In genomic region chr2:3956344-3956743, GRCh38 we compare ENCODE assay signal across 15 cellular contexts.
DNase-seq lines count a peak whose midpoint lies in the region; ATAC-seq and TF ChIP-seq lines count a peak whose summit lies in the region.
"Had no signal": no experiment of that assay in that cellular context is flagged by ENCODE, and none has a peak within 500 bp of the region (broad histone marks: within the 10 kb centered on the region; RNA-seq: fewer than 3 reads in every experiment).

No MANE protein-coding gene starts in this region.

- 9% methylated on average over 4 of the region's 4 CpGs for WGBS in SK-N-SH (ENCODE audit: low lambda C conversion rate)

- no peak overlapping the region for H3K4me3 Mint-ChIP-seq in neural progenitor cell
- H3K4me3 Mint-ChIP-seq: CD4-positive, CD25-positive, alpha-beta regulatory T cell had no signal

- TF ChIP-seq EP300 in SK-N-SH (IDR thresholded peaks at IDR 0.05; ENCODE audit: borderline replicate concordance in 1 of 2, low read depth in 1 of 2, low read length in 1 of 2): no peak

- peaks cover 11% of the 10 kb centered on the region for H3K27me3 Mint-ChIP-seq in neural progenitor cell (ENCODE audit: insufficient read depth, low read depth)
- H3K27me3 Mint-ChIP-seq: CD4-positive, CD25-positive, alpha-beta regulatory T cell had no signal

- H3K36me3 ChIP-seq in SK-N-SH (replicated peaks in 1 of 2; ENCODE audit: control insufficient read depth in 1 of 2, insufficient read depth in 2 of 2, low read length in 1 of 2) (no peaks in the 10 kb centered on the region), SK-N-MC (ENCODE audit: insufficient read depth, low read length) (no peaks in the 10 kb centered on the region), neural progenitor cell (no peaks in the 10 kb centered on the region)
- H3K36me3 ChIP-seq: HAP-1 had no signal

- peaks cover 1% of the 10 kb centered on the region for H3K36me3 Mint-ChIP-seq in neural progenitor cell
- H3K36me3 Mint-ChIP-seq: CD4-positive, CD25-positive, alpha-beta regulatory T cell had no signal

- TF ChIP-seq CTCF in SK-N-SH (IDR thresholded peaks at IDR 0.05) (no peak), neural progenitor cell (IDR thresholded peaks at IDR 0.05) (no peak)

- CTCF ChIA-PET in SK-N-SH (lab: Yijun Ruan, JAX): interaction anchor here (0.6 to 2.6 kb wide), 4 partner anchors 9 to 807 kb away, joined by 3 to 7 read pairs (median 4); no protein-coding TSS in a partner anchor

- H3K79me2 ChIP-seq in SK-N-SH (ENCODE audit: insufficient read depth): no peaks in the 10 kb centered on the region
- no peaks in the 10 kb centered on the region for H3K79me2 ChIP-seq in neural progenitor cell (ENCODE audit: low read depth)

- peaks cover 0 to 3% of the 10 kb centered on the region in 2 experiments; a peak in 1 of 4 replicates for H3K4me1 ChIP-seq in SK-N-SH (ENCODE audit: control insufficient read depth in 1 of 2, insufficient read depth in 2 of 2, low read depth in 1 of 2, low read length in 1 of 2)
- peaks cover 12% of the 10 kb centered on the region for H3K4me1 ChIP-seq in neural progenitor cell
- H3K4me1 ChIP-seq: BLaER1 treated with 17β-estradiol and CSF1 and Interleukin-3, amounts not matched to agents 10 nM and 100 nM; HAP-1 had no signal

- H3K9me3 ChIP-seq in SK-N-SH: no peaks in the 10 kb centered on the region
- H3K9me3 ChIP-seq in SK-N-MC (ENCODE audit: low read depth, low read length): no peaks in the 10 kb centered on the region
- H3K9me3 ChIP-seq in neural progenitor cell (ENCODE audit: low read depth): no peaks in the 10 kb centered on the region
- H3K9me3 ChIP-seq: HAP-1 had no signal

- H3K9ac ChIP-seq in SK-N-SH (no peak overlapping the region), SK-N-MC (ENCODE audit: insufficient read length) (no peak overlapping the region), neural progenitor cell (no peak overlapping the region)
- H3K9ac ChIP-seq: BLaER1 treated with 17β-estradiol and CSF1 and Interleukin-3, amounts not matched to agents 10 nM and 100 nM had no signal

- no peaks in the 10 kb centered on the region for H3K9me2 ChIP-seq in SK-N-SH

- H2AFZ ChIP-seq in SK-N-SH (ENCODE audit: low read depth) (no peak overlapping the region), neural progenitor cell (replicated peaks) (peak overlapping the region; percentile 9)

- no peak overlapping the region for H3K27ac ChIP-seq in SK-N-SH (ENCODE audit: low read depth in 2 of 2, low read length in 1 of 2)
- H3K27ac ChIP-seq in SK-N-MC: peak overlapping the region; percentile 42; the same call in 1 of the 2 replicates
- H3K27ac ChIP-seq in neural progenitor cell: no peak overlapping the region
- H3K27ac ChIP-seq: BLaER1 treated with 17β-estradiol and CSF1 and Interleukin-3, amounts not matched to agents 10 nM and 100 nM had no signal

- H3K4me2 ChIP-seq in SK-N-SH (no peak overlapping the region), neural progenitor cell (no peak overlapping the region)
- H3K4me2 ChIP-seq: BLaER1 treated with 17β-estradiol and CSF1 and Interleukin-3, amounts not matched to agents 10 nM and 100 nM had no signal

- POLR2A ChIA-PET in SK-N-SH (lab: Yijun Ruan, JAX): no interaction called here

- H4K20me1 ChIP-seq in SK-N-SH (ENCODE audit: insufficient read depth) (no peaks in the 10 kb centered on the region), neural progenitor cell (ENCODE audit: low read depth) (no peaks in the 10 kb centered on the region)

- H3K4me3 ChIP-seq in SK-N-SH (ENCODE audit: low read depth in 2 of 2, low read length in 1 of 2) (no peak overlapping the region), SK-N-MC (peak overlapping the region; percentile 48), neural progenitor cell (no peak overlapping the region)
- H3K4me3 ChIP-seq: BLaER1 treated with 17β-estradiol and CSF1 and Interleukin-3, amounts not matched to agents 10 nM and 100 nM; HAP-1 had no signal

- no peak for ATAC-seq in SK-N-SH treated with all-trans-retinoic acid at 6 μM for 48 hours
- ATAC-seq in GM21390 (IDR thresholded peaks at IDR 0.05; ENCODE audit: unreplicated experiment): no peak

- H3F3A ChIP-seq in SK-N-SH (replicated peaks; ENCODE audit: insufficient read depth) (no peaks in the 10 kb centered on the region), neural progenitor cell (ENCODE audit: low read depth) (peaks cover 7% of the 10 kb centered on the region)

- no peak for TF ChIP-seq RAD21 in SK-N-SH (IDR thresholded peaks at IDR 0.05; ENCODE audit: low read length)

- H3K27ac Mint-ChIP-seq in neural progenitor cell: no peak overlapping the region
- H3K27ac Mint-ChIP-seq: CD4-positive, CD25-positive, alpha-beta regulatory T cell had no signal

- H3K9me3 Mint-ChIP-seq in neural progenitor cell: peaks cover 13% of the 10 kb centered on the region

- H3K4me1 Mint-ChIP-seq in neural progenitor cell: peaks cover 34% of the 10 kb centered on the region
- H3K4me1 Mint-ChIP-seq: CD4-positive, CD25-positive, alpha-beta regulatory T cell had no signal

- no peaks in the 10 kb centered on the region for H3K27me3 ChIP-seq in SK-N-SH (ENCODE audit: insufficient read depth)
- H3K27me3 ChIP-seq in neural progenitor cell: no peaks in the 10 kb centered on the region
- H3K27me3 ChIP-seq: BLaER1 treated with 17β-estradiol and CSF1 and Interleukin-3, amounts not matched to agents 10 nM and 100 nM had no signal

- peak in 2 of 3 experiments; percentile 9 to 58 for DNase-seq in NCI-H1417 (lab: John Stamatoyannopoulos, UW)
- DNase-seq in NCI-H1417 treated with DMSO at 0.1 percent for 48 hours (lab: John Stamatoyannopoulos, UW): no peak
- peak; percentile 59 for DNase-seq in SK-N-SH
- no peak for DNase-seq in SK-N-MC (ENCODE audit: low read depth, low spot score)
- no peak for DNase-seq in neural progenitor cell (ENCODE audit: low spot score)
- DNase-seq in hepatic stellate cell (ENCODE audit: low spot score): no peak
- DNase-seq: 8988T; ACHN; CD4-positive, CD25-positive, alpha-beta regulatory T cell; DMS 273 treated with DMSO at 0.1 percent for 48 hours; GOT3 had no signal

TF ChIP-seq in SK-N-SH, 30 proteins besides CTCF, POLR2A, EP300 and RAD21 (continues in another document):
- no peak for TF ChIP-seq IRF3 (IDR thresholded peaks at IDR 0.05; ENCODE audit: low read depth, low read length)
- TF ChIP-seq GABPA (IDR thresholded peaks at IDR 0.05; ENCODE audit: low read depth): no peak
- TF ChIP-seq FOXJ3 (CRISPR knock-in tag; IDR thresholded peaks at IDR 0.05): no peak
- TF ChIP-seq CHD2 (IDR thresholded peaks at IDR 0.05; ENCODE audit: low read length, partially characterized antibody): no peak
- TF ChIP-seq FOXM1 (IDR thresholded peaks at IDR 0.05; ENCODE audit: low read depth): no peak
- no peak for TF ChIP-seq USF2 (IDR thresholded peaks at IDR 0.05; ENCODE audit: borderline replicate concordance, low read depth, low read length)
- TF ChIP-seq MEF2A (IDR thresholded peaks at IDR 0.05; ENCODE audit: borderline replicate concordance, low read depth): no peak
- TF ChIP-seq TEAD4 (IDR thresholded peaks at IDR 0.05; ENCODE audit: borderline replicate concordance, insufficient read depth): no peak
- TF ChIP-seq MXI1 (IDR thresholded peaks at IDR 0.05; ENCODE audit: low read depth, low read length): no peak

TF ChIP-seq in SK-N-SH treated with all-trans-retinoic acid at 6 μM for 48 hours, 23 proteins besides CTCF, POLR2A, EP300 and RAD21:
- TF ChIP-seq ZNF565 (CRISPR knock-in tag; conservative IDR thresholded peaks at IDR 0.05; ENCODE audit: low read depth) (no peak), PATZ1 (CRISPR knock-in tag; IDR thresholded peaks at IDR 0.05; ENCODE audit: borderline replicate concordance) (no peak), ZNF8 (CRISPR knock-in tag; IDR thresholded peaks at IDR 0.05) (no peak), CSDC2 (CRISPR knock-in tag; IDR thresholded peaks at IDR 0.05) (no peak), BACH2 (CRISPR knock-in tag; IDR thresholded peaks at IDR 0.05; ENCODE audit: borderline replicate concordance) (no peak), CSRNP3 (CRISPR knock-in tag; IDR thresholded peaks at IDR 0.05) (no peak)

Comparison
In these comparisons a context has a peak if more than half of its experiments do, and no peak if none do; other contexts are left out.
1. DNase-seq: peak in NCI-H1417 (2 of 3) and SK-N-SH (single experiment); none in NCI-H1417 treated with DMSO at 0.1 percent for 48 hours (single experiment), SK-N-MC (single experiment), neural progenitor cell (single experiment) and hepatic stellate cell (single experiment).